In genomic region chr6:36759177-36759757, GRCh38 we compare ENCODE assay signal across 8 cellular contexts.
DNase-seq lines count a peak whose midpoint lies in the region; ATAC-seq and TF ChIP-seq lines count a peak whose summit lies in the region.

No MANE protein-coding gene starts in this region.

- intact Hi-C loops in activated CD4-positive, alpha-beta T cell treated with anti-CD3 and anti-CD28 coated beads for 36 hours (cut with DNase I, micrococcal nuclease) = loop anchor here (1.0 to 5.0 kb wide), 7 partner anchors 136 to 337 kb away; partner anchors contain the start of genes KCTD20 (in 1 of the 2) and PXT1 (in 1 of the 2)
- intact Hi-C loops in left lung (cut with DNase I) = loop anchor here in 1 of 2 donors (10.0 kb wide), 1 partner anchor 144 kb away; no protein-coding TSS in a partner anchor

- no peaks in the 10 kb centered on the region for H3K9me3 ChIP-seq in left lung

- H3K27ac Mint-ChIP-seq in activated CD4-positive, alpha-beta T cell treated with anti-CD3 and anti-CD28 coated beads for 36 hours = no peak overlapping the region

- H3K36me3 ChIP-seq in left lung = no peaks in the 10 kb centered on the region

- TF ChIP-seq CTCF in left lung (IDR thresholded peaks at IDR 0.05) = peak; percentile 97 to 98

- H3K4me1 ChIP-seq in left lung = peaks cover 0 to 43% of the 10 kb centered on the region in 2 donors

- H3K27me3 Mint-ChIP-seq in activated CD4-positive, alpha-beta T cell treated with anti-CD3 and anti-CD28 coated beads for 36 hours = peaks cover 3% of the 10 kb centered on the region

- DNase-seq in COR-L47 (lab: John Stamatoyannopoulos, UW) (peak; percentile 63), NCI-H510A treated with DMSO at 0.1 percent for 48 hours (lab: John Stamatoyannopoulos, UW) (peak; percentile 92), cerebellar cortex (ENCODE audit: low spot score) (peak; percentile 80), left lung (peak; percentile 83 to 97)
- peak; percentile 91 for DNase-seq in activated CD4-positive, alpha-beta T cell treated with anti-CD3 and anti-CD28 coated beads for 36 hours
- DNase-seq in stimulated activated CD4-positive, alpha-beta T cell treated with anti-CD3 and anti-CD28 coated beads, Interleukin-4, amount 100 ng/mL, for 4 hours = peak; percentile 71 to 82

- H3K27ac ChIP-seq in left lung = no peak overlapping the region

- H3K27me3 ChIP-seq in left lung = no peaks in the 10 kb centered on the region

- POLR2A ChIA-PET in activated CD4-positive, alpha-beta T cell treated with anti-CD3 and anti-CD28 coated beads for 36 hours (lab: Charles Lee) = interaction anchor here (0.5 to 1.0 kb wide), 3 partner anchors 81 to 151 kb away, joined by 3 to 4 read pairs (median 3); partner anchors contain the start of gene CDKN1A

- peak; percentile 55 for ATAC-seq in HG02678 (IDR thresholded peaks at IDR 0.05; ENCODE audit: unreplicated experiment)
- peak; percentile 33 for ATAC-seq in activated CD4-positive, alpha-beta T cell treated with anti-CD3 and anti-CD28 coated beads for 36 hours
- ATAC-seq in left lung = peak; percentile 96
- no peak for ATAC-seq in GM19452 (IDR thresholded peaks at IDR 0.05; ENCODE audit: unreplicated experiment)

- CTCF ChIA-PET in activated CD4-positive, alpha-beta T cell treated with anti-CD3 and anti-CD28 coated beads for 36 hours (lab: Charles Lee) = interaction anchor here (0.7 to 4.6 kb wide), 49 partner anchors 10 to 1490 kb away, joined by 3 to 60 read pairs (median 4); partner anchors contain the start of genes CDKN1A and PPIL1

- no peak overlapping the region for H3K4me3 ChIP-seq in left lung

- H3K4me3 Mint-ChIP-seq in activated CD4-positive, alpha-beta T cell treated with anti-CD3 and anti-CD28 coated beads for 36 hours = no peak overlapping the region

- no peaks in the 10 kb centered on the region for H3K36me3 Mint-ChIP-seq in activated CD4-positive, alpha-beta T cell treated with anti-CD3 and anti-CD28 coated beads for 36 hours (ENCODE audit: low read depth)

- H3K4me1 Mint-ChIP-seq in activated CD4-positive, alpha-beta T cell treated with anti-CD3 and anti-CD28 coated beads for 36 hours = peaks cover 43% of the 10 kb centered on the region

- H3K9me3 Mint-ChIP-seq in activated CD4-positive, alpha-beta T cell treated with anti-CD3 and anti-CD28 coated beads for 36 hours (ENCODE audit: low read depth) = no peaks in the 10 kb centered on the region
